In the genomic region with DNA sequence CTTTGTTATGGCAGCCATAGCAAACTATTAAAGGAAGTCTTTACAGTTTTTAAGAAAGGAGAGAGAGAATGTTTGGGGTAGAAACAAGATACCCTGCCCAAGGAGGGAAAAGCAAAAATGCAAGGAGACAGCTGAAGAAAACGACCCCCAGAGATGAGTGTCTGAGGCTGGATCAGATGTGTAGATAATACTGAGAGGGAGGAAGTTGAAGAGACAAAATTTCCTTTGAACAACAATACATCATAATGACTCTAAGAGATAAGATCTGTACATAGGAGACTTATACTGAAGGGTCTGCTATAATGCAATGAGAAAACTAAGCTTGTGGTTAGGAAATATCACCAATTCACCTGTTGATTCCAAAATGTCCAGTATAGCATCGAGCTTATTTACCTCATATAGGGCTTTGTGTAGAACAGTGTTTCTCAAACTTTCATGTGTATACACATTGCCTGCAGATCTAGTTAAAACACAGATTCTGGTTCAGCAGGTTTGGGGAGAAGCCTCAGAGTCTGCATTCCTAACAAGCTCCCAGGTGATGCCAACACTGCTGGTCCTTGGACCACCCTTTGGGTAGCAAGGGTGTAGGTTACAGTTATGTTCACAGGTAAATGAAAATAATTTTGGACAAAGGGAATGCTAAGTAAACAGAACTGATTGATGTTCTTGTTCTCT, we compare ENCODE assay signal across 18 cellular contexts. TPM values are rescaled to one million over a fixed set of nuclear protein-coding genes. Genes with fewer than 3 reads are reported as not detected.
A peak's percentile ranks its signal among the peaks of the same experiment; 100 is the strongest.
DNase-seq lines count a peak whose midpoint lies in the region; FAIRE-seq and TF ChIP-seq lines count a peak whose summit lies in the region.
"Had no signal": no experiment of that assay in that cellular context is flagged by ENCODE, and none has a peak within 500 bp of the region (broad histone marks: within the 10 kb centered on the region; RNA-seq: fewer than 3 reads in every experiment).

No MANE protein-coding gene starts in this region.

- TF ChIP-seq CTCF in neutrophil (IDR thresholded peaks at IDR 0.05), result no peak
- TF ChIP-seq CTCF in tibial artery (IDR thresholded peaks at IDR 0.05), result no peak

- peak; percentile 67 for FAIRE-seq in GM12892 (lab: Jason Lieb, UNC)
- FAIRE-seq: GM12891, GM19239 had no signal

- peaks cover 39 to 40% of the 10 kb centered on the region in 2 experiments for H3K4me1 ChIP-seq in neutrophil (ENCODE audit: control insufficient read depth in 1 of 2, insufficient read depth in 1 of 2, low read depth in 1 of 2, low read length in 1 of 2)
- no peaks in the 10 kb centered on the region for H3K4me1 ChIP-seq in tibial artery
- H3K4me1 ChIP-seq: BLaER1 had no signal

- H3K36me3 ChIP-seq in neutrophil, result no peaks in the 10 kb centered on the region
- no peaks in the 10 kb centered on the region for H3K36me3 ChIP-seq in tibial artery
- H3K36me3 ChIP-seq: BLaER1 had no signal

- H3K4me3 ChIP-seq in neutrophil (ENCODE audit: low read depth in 1 of 2, low read length in 1 of 2), result peak overlapping the region in 1 of 2 experiments; percentile 47
- H3K4me3 ChIP-seq in tibial artery, result no peak overlapping the region
- H3K4me3 ChIP-seq: BLaER1 had no signal

- intact Hi-C loops in tibial artery (cut with DNase I; ENCODE audit: low total_unique reads), result no loop called here

- TF ChIP-seq POLR2A in GM12892 (IDR thresholded peaks at IDR 0.05; ENCODE audit: low read depth, low read length), result no peak

- no peaks in the 10 kb centered on the region for H3K9me3 ChIP-seq in neutrophil
- no peaks in the 10 kb centered on the region for H3K9me3 ChIP-seq in tibial artery
- H3K9me3 ChIP-seq: BLaER1 had no signal

- H3K27ac ChIP-seq in neutrophil (peak overlapping the region; percentile 92), tibial artery (no peak overlapping the region)
- H3K27ac ChIP-seq: BLaER1 had no signal

- DNase-seq in NCI-H1417 (lab: John Stamatoyannopoulos, UW), result peak in 2 of 3 experiments; percentile 9 to 46
- DNase-seq in NCI-H1417 treated with DMSO at 0.1 percent for 48 hours (lab: John Stamatoyannopoulos, UW), result no peak
- no peak for DNase-seq in GM12892 (ENCODE audit: insufficient read length)
- DNase-seq in NCI-H69 (lab: John Stamatoyannopoulos, UW), result peak; percentile 21
- DNase-seq in NCI-H2227 (lab: John Stamatoyannopoulos, UW; ENCODE audit: unreplicated experiment), result no peak
- DNase-seq in tibial artery, result no peak
- DNase-seq in middle frontal gyrus (ENCODE audit: extremely low spot score, low spot score), result no peak
- DNase-seq: 8988T, DMS153, HCEC 1CT, NCI-H1436, NCI-H2029 treated with DMSO at 0.1 percent for 48 hours, NCI-H345, SHP77 treated with DMSO at 0.1 percent for 48 hours had no signal

- H3K27me3 ChIP-seq in neutrophil (no peaks in the 10 kb centered on the region), tibial artery (peaks cover 0 to 13% of the 10 kb centered on the region in 2 donors)
- H3K27me3 ChIP-seq: BLaER1 had no signal

RNA-seq across cellular contexts. Expression of gene CEP295, which starts 5.8 kb away (rescaled TPM):
- 16.7 TPM for polyA plus RNA-seq in GM12892 (2012; ENCODE audit: missing spikeins)

Comparison
In these comparisons a context has a peak if more than half of its experiments do, and no peak if none do; other contexts are left out.
1. DNase-seq: peak in NCI-H1417 (2 of 3) and NCI-H69 (single experiment); none in NCI-H1417 treated with DMSO at 0.1 percent for 48 hours (single experiment), GM12892 (single experiment), NCI-H2227 (single experiment), tibial artery (0 of 2) and middle frontal gyrus (single experiment).